ENCODE assay signal across 8 cellular contexts in genomic region chr17:40443988-40444899, GRCh38. TPM values are rescaled to one million over a fixed set of nuclear protein-coding genes. Genes with fewer than 3 reads are reported as not detected.
A peak's percentile ranks its signal among the peaks of the same experiment; 100 is the strongest.
DNase-seq lines count a peak whose midpoint lies in the region; ATAC-seq and TF ChIP-seq lines count a peak whose summit lies in the region.

No MANE protein-coding gene starts in this region.

- H3K27ac Mint-ChIP-seq in activated T-cell treated with anti-CD3 and anti-CD28 coated beads, Interleukin-2, amount 50 U/mL, for 24 hours = peak overlapping the region; percentile 87

- no peaks in the 10 kb centered on the region for H3K9me3 Mint-ChIP-seq in activated T-cell treated with anti-CD3 and anti-CD28 coated beads, Interleukin-2, amount 50 U/mL, for 24 hours

- TF ChIP-seq CTCF in right atrium auricular region (IDR thresholded peaks at IDR 0.05) = no peak

- H3K4me3 Mint-ChIP-seq in activated T-cell treated with anti-CD3 and anti-CD28 coated beads, Interleukin-2, amount 50 U/mL, for 24 hours = peak overlapping the region; percentile 63

- H3K36me3 ChIP-seq in right atrium auricular region = no peaks in the 10 kb centered on the region

- peak overlapping the region; percentile 89 to 91 for H3K27ac ChIP-seq in right atrium auricular region
- H3K27ac ChIP-seq in skin epidermis = peak overlapping the region; percentile 51 to 94 (median 86)

- H3K36me3 Mint-ChIP-seq in activated T-cell treated with anti-CD3 and anti-CD28 coated beads, Interleukin-2, amount 50 U/mL, for 24 hours (ENCODE audit: low read depth) = no peaks in the 10 kb centered on the region

- H3K27me3 Mint-ChIP-seq in activated T-cell treated with anti-CD3 and anti-CD28 coated beads, Interleukin-2, amount 50 U/mL, for 24 hours = peaks cover 4% of the 10 kb centered on the region

- H3K9me3 ChIP-seq in right atrium auricular region = no peaks in the 10 kb centered on the region

- no peak for ATAC-seq in HG02840 (IDR thresholded peaks at IDR 0.05; ENCODE audit: low FRiP score, unreplicated experiment)

- H3K4me3 ChIP-seq in right atrium auricular region (peak overlapping the region; percentile 55 to 70), skin epidermis (peak overlapping the region; percentile 40 to 76 (median 53))

- DNase-seq in DMS79 treated with DMSO at 0.1 percent for 48 hours (lab: John Stamatoyannopoulos, UW) (peak; percentile 20), DMS79 (lab: John Stamatoyannopoulos, UW) (no peak), right atrium auricular region (ENCODE audit: low spot score) (no peak), NCI-H1694 treated with DMSO at 0.1 percent for 48 hours (lab: John Stamatoyannopoulos, UW) (no peak), MV-4-11 (lab: John Stamatoyannopoulos, UW) (no peak)
- DNase-seq in activated T-cell treated with anti-CD3 and anti-CD28 coated beads, Interleukin-2, amount 50 U/mL, for 24 hours = peak; percentile 62

- H3K4me1 Mint-ChIP-seq in activated T-cell treated with anti-CD3 and anti-CD28 coated beads, Interleukin-2, amount 50 U/mL, for 24 hours (ENCODE audit: low read depth) = peaks cover 41% of the 10 kb centered on the region

- H3K4me1 ChIP-seq in right atrium auricular region = peaks cover 0 to 41% of the 10 kb centered on the region in 2 donors

- no peaks in the 10 kb centered on the region for H3K27me3 ChIP-seq in right atrium auricular region

RNA-seq across cellular contexts. Expression of gene IGFBP4, which starts 1.0 kb away (rescaled TPM):
- 100 to 1,000 TPM in 1 of 2 donors, 10 to 100 TPM in 1; 81.0 to 237 TPM for total RNA-seq in right atrium auricular region

RNA-seq across cellular contexts. Expression of gene TOP2A, which starts 26.5 kb away (rescaled TPM):
- total RNA-seq in right atrium auricular region = 1 to 10 TPM in 1 of 2 donors, under 1 TPM in 1; 0.31 to 3.7 TPM

RNA-seq across cellular contexts. Expression of gene TNS4, which starts 57.2 kb away (rescaled TPM):
- not detected for total RNA-seq in right atrium auricular region

Comparison
In these comparisons a context has a peak if more than half of its experiments do, and no peak if none do; other contexts are left out.
1. DNase-seq: peak in DMS79 treated with DMSO at 0.1 percent for 48 hours (single experiment) and activated T-cell treated with anti-CD3 and anti-CD28 coated beads, Interleukin-2, amount 50 U/mL, for 24 hours (single experiment); none in DMS79 (single experiment), right atrium auricular region (single experiment), NCI-H1694 treated with DMSO at 0.1 percent for 48 hours (single experiment) and MV-4-11 (single experiment).